8 cellular contexts compared by ENCODE assay signal in the genomic region with DNA sequence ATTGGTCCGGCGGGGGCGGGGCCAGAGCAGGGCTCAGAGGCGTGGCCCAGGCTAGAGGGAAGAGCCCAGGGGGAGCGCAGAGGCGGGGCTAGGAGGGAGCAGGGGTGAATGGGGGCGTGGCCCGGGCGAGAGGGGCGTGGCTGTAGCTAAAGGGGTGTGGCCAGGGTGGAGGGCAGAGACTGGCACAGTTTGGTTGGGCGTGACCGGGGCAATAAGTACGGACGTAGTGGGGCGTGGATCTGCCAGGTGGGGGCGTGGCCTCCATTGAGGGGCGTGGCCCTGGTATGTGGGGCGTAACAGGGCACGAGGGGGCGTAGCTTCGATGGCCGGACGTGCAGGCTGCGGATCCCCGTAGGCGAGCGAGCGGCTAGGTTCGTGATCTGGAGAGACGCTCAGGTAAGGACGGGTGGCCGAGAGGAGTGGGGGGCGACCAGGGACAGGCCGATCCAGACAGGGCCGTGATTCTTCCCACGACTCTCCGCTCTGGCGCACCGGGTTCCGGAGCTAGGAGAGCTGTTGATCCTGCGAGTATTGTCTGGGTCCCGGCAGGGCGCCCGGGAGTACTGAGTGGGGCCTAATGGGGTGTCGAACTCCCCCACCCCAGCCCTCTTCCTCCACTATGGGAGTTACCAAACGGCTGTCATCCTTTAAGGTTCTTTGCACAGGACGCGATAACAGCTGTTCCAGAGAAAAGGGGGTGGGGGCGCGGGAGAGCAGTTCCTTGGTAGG. TPM values are rescaled to one million over a fixed set of nuclear protein-coding genes. Genes with fewer than 3 reads are reported as not detected.
A peak's percentile ranks its signal among the peaks of the same experiment; 100 is the strongest.
DNase-seq lines count a peak whose midpoint lies in the region; ATAC-seq and TF ChIP-seq lines count a peak whose summit lies in the region.

A gene with protein sequence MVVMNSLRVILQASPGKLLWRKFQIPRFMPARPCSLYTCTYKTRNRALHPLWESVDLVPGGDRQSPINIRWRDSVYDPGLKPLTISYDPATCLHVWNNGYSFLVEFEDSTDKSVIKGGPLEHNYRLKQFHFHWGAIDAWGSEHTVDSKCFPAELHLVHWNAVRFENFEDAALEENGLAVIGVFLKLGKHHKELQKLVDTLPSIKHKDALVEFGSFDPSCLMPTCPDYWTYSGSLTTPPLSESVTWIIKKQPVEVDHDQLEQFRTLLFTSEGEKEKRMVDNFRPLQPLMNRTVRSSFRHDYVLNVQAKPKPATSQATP (plus strand): TSS at position 314 of the 729 bp plus-strand sequence. CDS start 11,754 bp downstream, outside the sequence.

- peaks cover 0 to 5% of the 10 kb centered on the region in 2 donors for H3K4me1 ChIP-seq in left lung

- H3K36me3 ChIP-seq in left lung, result no peaks in the 10 kb centered on the region

- H3K9me3 ChIP-seq in left lung, result no peaks in the 10 kb centered on the region

- intact Hi-C loops in left lung (cut with DNase I), result no loop called here

- peak within 1 kb of the TSS in 1 of 2 donors; percentile 48 for H3K27ac ChIP-seq in left lung

- ATAC-seq in GM18499 (IDR thresholded peaks at IDR 0.05; ENCODE audit: insufficient read depth, unreplicated experiment) (peak; percentile 79), HG02870 (IDR thresholded peaks at IDR 0.05; ENCODE audit: unreplicated experiment) (peak; percentile 87), left lung (peak; percentile 100)

- H3K4me3 ChIP-seq in left lung, result peak within 1 kb of the TSS; percentile 38 to 48

- DNase-seq in NCI-H2081 treated with DMSO at 0.1 percent for 48 hours (lab: John Stamatoyannopoulos, UW), result peak; percentile 27
- DNase-seq in activated CD4-positive, alpha-beta T cell treated with anti-CD3 and anti-CD28 coated beads, Interleukin-2, amount 50 U/mL, for 1 hour, result peak; percentile 97
- DNase-seq in dermis blood vessel endothelial cell, result peak; percentile 90
- peak; percentile 97 for DNase-seq in left lung
- peak; percentile 93 for DNase-seq in stimulated activated CD4-positive, alpha-beta T cell treated with anti-CD3 and anti-CD28 coated beads, Interleukin-4, amount 100 ng/mL, for 24 hours
- DNase-seq in NCI-H446 (lab: John Stamatoyannopoulos, UW), result no peak

- TF ChIP-seq CTCF in left lung (IDR thresholded peaks at IDR 0.05), result no peak

- H3K27me3 ChIP-seq in left lung, result no peaks in the 10 kb centered on the region

RNA-seq across cellular contexts. Expression of the gene that starts here (rescaled TPM):
- 1.5 and 2.7 TPM in 2 replicates for total RNA-seq in dermis blood vessel endothelial cell
- 10 to 100 TPM; 10.7 to 13.7 TPM for total RNA-seq in left lung

Comparison
In these comparisons a context has a peak if more than half of its experiments do, and no peak if none do; other contexts are left out.
1. DNase-seq: peak in NCI-H2081 treated with DMSO at 0.1 percent for 48 hours (single experiment), activated CD4-positive, alpha-beta T cell treated with anti-CD3 and anti-CD28 coated beads, Interleukin-2, amount 50 U/mL, for 1 hour (single experiment), dermis blood vessel endothelial cell (single experiment), left lung (2 of 2) and stimulated activated CD4-positive, alpha-beta T cell treated with anti-CD3 and anti-CD28 coated beads, Interleukin-4, amount 100 ng/mL, for 24 hours (single experiment); none in NCI-H446 (0 of 2).
2. Peak in every context shown above with its lines, with median percentiles within 50 percentile points of each other: ATAC-seq.